In genomic region chr12:122643207-122643805, GRCh38 we compare ENCODE assay signal across 14 cellular contexts. TPM values are rescaled to one million over a fixed set of nuclear protein-coding genes. Genes with fewer than 3 reads are reported as not detected.
"Had no signal": no experiment of that assay in that cellular context is flagged by ENCODE, and none has a peak within 500 bp of the region (broad histone marks: within the 10 kb centered on the region; RNA-seq: fewer than 3 reads in every experiment).

No MANE protein-coding gene starts in this region.

- H3K27me3 ChIP-seq: ascending aorta, tibial artery, uterus had no signal

- H3K36me3 Mint-ChIP-seq: naive thymus-derived CD8-positive, alpha-beta T cell had no signal

- ATAC-seq: activated CD4-positive, CD25-positive, alpha-beta regulatory T cell treated with anti-CD3 and anti-CD28 coated beads, Interleukin-2, amount 50 U/mL, for 24 hours; naive thymus-derived CD8-positive, alpha-beta T cell; psoas muscle had no signal

- H3K4me3 Mint-ChIP-seq: naive thymus-derived CD8-positive, alpha-beta T cell; T-helper 1 cell treated with Interleukin-12 subunit alpha and Interleukin-12 subunit beta and Interleukin-4 antibody, amounts not matched to agents 30 μg/mL and 1 μg/mL, for 36 hours had no signal

- H3K4me3 ChIP-seq: ascending aorta, lung, psoas muscle, tibial artery, uterus had no signal

- H3K4me1 ChIP-seq: ascending aorta, psoas muscle, tibial artery, uterus had no signal

- H3K27ac ChIP-seq: ascending aorta, psoas muscle, tibial artery, uterus had no signal

- H3K27ac Mint-ChIP-seq: naive thymus-derived CD8-positive, alpha-beta T cell; T-helper 1 cell treated with Interleukin-12 subunit alpha and Interleukin-12 subunit beta and Interleukin-4 antibody, amounts not matched to agents 30 μg/mL and 1 μg/mL, for 36 hours had no signal

- H3K9me3 ChIP-seq: ascending aorta, psoas muscle, tibial artery, uterus had no signal

- DNase-seq: activated CD4-positive, alpha-beta T cell treated with anti-CD3 and anti-CD28 coated beads, Interleukin-2, amount 50 U/mL, for 4 hours; activated effector memory CD4-positive, alpha-beta T cell treated with Interleukin-2 at 50 U/mL for 16 hours; activated T-cell treated with anti-CD3 and anti-CD28 coated beads, Interleukin-2, amount 50 U/mL, for 1 hour; hippocampal formation; naive thymus-derived CD8-positive, alpha-beta T cell; occipital lobe; psoas muscle; tibial artery; uterus had no signal

- H3K36me3 ChIP-seq: ascending aorta, tibial artery, uterus had no signal

- H3K9me3 Mint-ChIP-seq: naive thymus-derived CD8-positive, alpha-beta T cell; T-helper 1 cell treated with Interleukin-12 subunit alpha and Interleukin-12 subunit beta and Interleukin-4 antibody, amounts not matched to agents 30 μg/mL and 1 μg/mL, for 36 hours had no signal

RNA-seq across cellular contexts. Expression of gene HCAR2, which starts 59.9 kb away (rescaled TPM):
- total RNA-seq: endothelial cell of umbilical vein; naive thymus-derived CD8-positive, alpha-beta T cell; occipital lobe; uterus had no signal
